In genomic region chr19:43754562-43755255, GRCh38 we compare ENCODE assay signal across 1 cellular context.
TF ChIP-seq lines count a peak whose summit lies in the region.

SMG9 (minus strand) TSS chr19:43754962; CDS start chr19:43750741, 4,221 bp downstream.

TF ChIP-seq in HepG2, 621 proteins besides CTCF, POLR2A, EP300 and RAD21 (continued from another document and continues in another):
- TF ChIP-seq, protein P1, sequence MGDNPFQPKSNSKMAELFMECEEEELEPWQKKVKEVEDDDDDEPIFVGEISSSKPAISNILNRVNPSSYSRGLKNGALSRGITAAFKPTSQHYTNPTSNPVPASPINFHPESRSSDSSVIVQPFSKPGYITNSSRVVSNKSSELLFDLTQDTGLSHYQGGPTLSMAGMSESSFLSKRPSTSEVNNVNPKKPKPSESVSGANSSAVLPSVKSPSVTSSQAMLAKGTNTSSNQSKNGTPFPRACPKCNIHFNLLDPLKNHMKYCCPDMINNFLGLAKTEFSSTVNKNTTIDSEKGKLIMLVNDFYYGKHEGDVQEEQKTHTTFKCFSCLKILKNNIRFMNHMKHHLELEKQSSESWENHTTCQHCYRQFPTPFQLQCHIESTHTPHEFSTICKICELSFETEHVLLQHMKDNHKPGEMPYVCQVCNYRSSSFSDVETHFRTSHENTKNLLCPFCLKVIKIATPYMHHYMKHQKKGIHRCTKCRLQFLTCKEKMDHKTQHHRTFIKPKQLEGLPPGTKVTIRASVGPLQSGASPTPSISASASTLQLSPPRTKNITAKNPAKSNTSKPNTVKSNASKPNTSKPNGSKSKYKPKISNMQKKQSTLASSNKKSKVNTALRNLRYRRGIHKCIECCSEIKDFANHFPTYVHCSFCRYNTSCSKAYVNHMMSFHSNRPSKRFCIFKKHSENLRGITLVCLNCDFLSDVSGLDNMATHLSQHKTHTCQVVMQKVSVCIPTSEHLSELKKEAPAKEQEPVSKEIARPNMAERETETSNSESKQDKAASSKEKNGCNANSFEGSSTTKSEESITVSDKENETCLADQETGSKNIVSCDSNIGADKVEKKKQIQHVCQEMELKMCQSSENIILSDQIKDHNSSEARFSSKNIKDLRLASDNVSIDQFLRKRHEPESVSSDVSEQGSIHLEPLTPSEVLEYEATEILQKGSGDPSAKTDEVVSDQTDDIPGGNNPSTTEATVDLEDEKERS (CRISPR knock-in tag; IDR thresholded peaks at IDR 0.05), result no peak
- TF ChIP-seq ZNF180 (CRISPR knock-in tag; IDR thresholded peaks at IDR 0.05; ENCODE audit: borderline replicate concordance, low read depth) (no peak), JARID2 (CRISPR knock-in tag; IDR thresholded peaks at IDR 0.05; ENCODE audit: insufficient replicate concordance) (no peak), SP140L (CRISPR knock-in tag; IDR thresholded peaks at IDR 0.05; ENCODE audit: borderline replicate concordance) (no peak), ZNF670 (CRISPR knock-in tag; IDR thresholded peaks at IDR 0.05; ENCODE audit: borderline replicate concordance) (peak; percentile 47; the same call in 1 of the 2 replicates), ZFP91 (CRISPR knock-in tag; IDR thresholded peaks at IDR 0.05; ENCODE audit: borderline replicate concordance) (peak; percentile 82; the same call in 1 of the 2 replicates), E2F1 (CRISPR knock-in tag; IDR thresholded peaks at IDR 0.05) (no peak; the same call in none of the 2 replicates), ZNF230 (CRISPR knock-in tag; IDR thresholded peaks at IDR 0.05) (no peak; the same call in 1 of the 2 replicates), MTA1 (CRISPR knock-in tag; IDR thresholded peaks at IDR 0.05; ENCODE audit: borderline replicate concordance) (no peak), AGO2 (optimal IDR thresholded peaks at IDR 0.05; ENCODE audit: low read depth, low read length) (peak; percentile 75), ZNF605 (CRISPR knock-in tag; IDR thresholded peaks at IDR 0.05) (no peak), HOXA5 (CRISPR knock-in tag; IDR thresholded peaks at IDR 0.05) (peak; percentile 22; the same call in 1 of the 2 replicates), SP1 (IDR thresholded peaks at IDR 0.05) (no peak), SP1 (CRISPR knock-in tag; IDR thresholded peaks at IDR 0.05) (peak; percentile 71; the same call in 1 of the 2 replicates), ZNF570 (CRISPR knock-in tag; IDR thresholded peaks at IDR 0.05; ENCODE audit: borderline replicate concordance) (no peak), CCAR2 (optimal IDR thresholded peaks at IDR 0.05; ENCODE audit: low read depth, low read length) (no peak), ZNF713 (CRISPR knock-in tag; IDR thresholded peaks at IDR 0.05) (0 out of 2 replicates have a peak, but pooled peaks have one; percentile 65), CHD4 (IDR thresholded peaks at IDR 0.05; ENCODE audit: borderline replicate concordance, low read length) (no peak), ZNF367 (CRISPR knock-in tag; IDR thresholded peaks at IDR 0.05; ENCODE audit: borderline replicate concordance) (no peak), SOX13 (IDR thresholded peaks at IDR 0.05) (no peak), SOX13 (CRISPR knock-in tag; conservative IDR thresholded peaks at IDR 0.05 in 1 of 2, IDR thresholded peaks at IDR 0.05 in 1 of 2) (peak in 1 of 2 experiments; percentile 28; a peak in 2 of 4 replicates), HDAC1 (CRISPR knock-in tag; IDR thresholded peaks at IDR 0.05) (peak; percentile 79), ZNF253 (CRISPR knock-in tag; IDR thresholded peaks at IDR 0.05; ENCODE audit: borderline replicate concordance) (no peak), CREM (IDR thresholded peaks at IDR 0.05) (peak; percentile 33; the same call in 1 of the 2 replicates), CREM (CRISPR knock-in tag; IDR thresholded peaks at IDR 0.05) (peak; percentile 25; the same call in 1 of the 2 replicates), TAF15 (IDR thresholded peaks at IDR 0.05; ENCODE audit: low read depth, low read length, poor library complexity, severe bottlenecking) (no peak), NCOA1 (CRISPR knock-in tag; IDR thresholded peaks at IDR 0.05) (no peak), ZNF543 (CRISPR knock-in tag; IDR thresholded peaks at IDR 0.05) (no peak), GABPB1 (CRISPR knock-in tag; IDR thresholded peaks at IDR 0.05) (peak; percentile 75), GMEB1 (CRISPR knock-in tag; IDR thresholded peaks at IDR 0.05; ENCODE audit: borderline replicate concordance) (peak; percentile 87), DBP (CRISPR knock-in tag; IDR thresholded peaks at IDR 0.05; ENCODE audit: not compliant biosample characterization) (no peak), CBX2 (IDR thresholded peaks at IDR 0.05; ENCODE audit: low read depth, low read length) (no peak), CBX2 (CRISPR knock-in tag; IDR thresholded peaks at IDR 0.05; ENCODE audit: low read depth) (no peak), SALL1 (CRISPR knock-in tag; IDR thresholded peaks at IDR 0.05) (peak; percentile 65), MAX (IDR thresholded peaks at IDR 0.05) (peak; percentile 66), STAT6 (CRISPR knock-in tag; IDR thresholded peaks at IDR 0.05; ENCODE audit: borderline replicate concordance) (no peak; the same call in 1 of the 2 replicates), RFX1 (IDR thresholded peaks at IDR 0.05) (no peak), NFYC (CRISPR knock-in tag; IDR thresholded peaks at IDR 0.05) (peak; percentile 72), FOXO4 (CRISPR knock-in tag; conservative IDR thresholded peaks at IDR 0.05) (no peak), ZNF552 (CRISPR knock-in tag; IDR thresholded peaks at IDR 0.05; ENCODE audit: borderline replicate concordance) (no peak)
- TF ChIP-seq, protein P2, sequence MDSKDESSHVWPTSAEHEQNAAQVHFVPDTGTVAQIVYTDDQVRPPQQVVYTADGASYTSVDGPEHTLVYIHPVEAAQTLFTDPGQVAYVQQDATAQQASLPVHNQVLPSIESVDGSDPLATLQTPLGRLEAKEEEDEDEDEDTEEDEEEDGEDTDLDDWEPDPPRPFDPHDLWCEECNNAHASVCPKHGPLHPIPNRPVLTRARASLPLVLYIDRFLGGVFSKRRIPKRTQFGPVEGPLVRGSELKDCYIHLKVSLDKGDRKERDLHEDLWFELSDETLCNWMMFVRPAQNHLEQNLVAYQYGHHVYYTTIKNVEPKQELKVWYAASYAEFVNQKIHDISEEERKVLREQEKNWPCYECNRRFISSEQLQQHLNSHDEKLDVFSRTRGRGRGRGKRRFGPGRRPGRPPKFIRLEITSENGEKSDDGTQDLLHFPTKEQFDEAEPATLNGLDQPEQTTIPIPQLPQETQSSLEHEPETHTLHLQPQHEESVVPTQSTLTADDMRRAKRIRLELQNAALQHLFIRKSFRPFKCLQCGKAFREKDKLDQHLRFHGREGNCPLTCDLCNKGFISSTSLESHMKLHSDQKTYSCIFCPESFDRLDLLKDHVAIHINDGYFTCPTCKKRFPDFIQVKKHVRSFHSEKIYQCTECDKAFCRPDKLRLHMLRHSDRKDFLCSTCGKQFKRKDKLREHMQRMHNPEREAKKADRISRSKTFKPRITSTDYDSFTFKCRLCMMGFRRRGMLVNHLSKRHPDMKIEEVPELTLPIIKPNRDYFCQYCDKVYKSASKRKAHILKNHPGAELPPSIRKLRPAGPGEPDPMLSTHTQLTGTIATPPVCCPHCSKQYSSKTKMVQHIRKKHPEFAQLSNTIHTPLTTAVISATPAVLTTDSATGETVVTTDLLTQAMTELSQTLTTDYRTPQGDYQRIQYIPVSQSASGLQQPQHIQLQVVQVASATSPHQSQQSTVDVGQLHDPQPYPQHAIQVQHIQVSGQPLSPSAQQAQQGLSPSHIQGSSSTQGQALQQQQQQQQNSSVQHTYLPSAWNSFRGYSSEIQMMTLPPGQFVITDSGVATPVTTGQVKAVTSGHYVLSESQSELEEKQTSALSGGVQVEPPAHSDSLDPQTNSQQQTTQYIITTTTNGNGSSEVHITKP (CRISPR knock-in tag; IDR thresholded peaks at IDR 0.05; ENCODE audit: low read depth), result no peak
- TF ChIP-seq, protein P3, sequence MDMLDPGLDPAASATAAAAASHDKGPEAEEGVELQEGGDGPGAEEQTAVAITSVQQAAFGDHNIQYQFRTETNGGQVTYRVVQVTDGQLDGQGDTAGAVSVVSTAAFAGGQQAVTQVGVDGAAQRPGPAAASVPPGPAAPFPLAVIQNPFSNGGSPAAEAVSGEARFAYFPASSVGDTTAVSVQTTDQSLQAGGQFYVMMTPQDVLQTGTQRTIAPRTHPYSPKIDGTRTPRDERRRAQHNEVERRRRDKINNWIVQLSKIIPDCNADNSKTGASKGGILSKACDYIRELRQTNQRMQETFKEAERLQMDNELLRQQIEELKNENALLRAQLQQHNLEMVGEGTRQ (IDR thresholded peaks at IDR 0.05; ENCODE audit: low read depth, low read length), result no peak
- TF ChIP-seq, protein P3 (CRISPR knock-in tag; IDR thresholded peaks at IDR 0.05; ENCODE audit: borderline replicate concordance), result no peak
